Comparison of ENCODE assay signal across 9 cellular contexts in the genomic region with DNA sequence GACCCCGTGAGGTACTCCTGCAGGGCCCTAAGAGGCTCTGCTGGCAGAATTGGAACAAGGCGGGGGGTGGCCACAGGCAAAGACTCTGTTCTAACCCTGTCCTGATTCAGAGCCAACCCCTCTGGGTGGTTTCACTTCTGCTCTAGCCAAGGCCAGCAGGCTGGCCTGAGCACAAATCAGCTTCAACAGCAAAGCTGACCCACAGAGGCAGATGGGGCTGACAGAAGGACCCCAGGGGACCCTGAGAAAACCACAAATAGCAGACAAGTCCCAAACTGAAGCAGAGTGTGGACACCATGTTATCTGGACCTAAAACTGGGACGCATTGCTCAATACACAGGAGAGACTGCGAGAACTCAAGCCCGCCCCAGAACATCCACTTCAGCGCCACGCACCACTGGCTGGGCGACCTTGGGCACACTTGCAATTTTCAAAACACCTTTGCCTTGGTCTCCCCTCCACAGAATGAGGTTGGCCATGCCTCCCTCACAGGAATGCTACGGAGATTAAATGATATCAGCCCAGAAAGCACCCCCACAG.
A peak's percentile ranks its signal among the peaks of the same experiment; 100 is the strongest.
DNase-seq lines count a peak whose midpoint lies in the region; ATAC-seq lines count a peak whose summit lies in the region.
"Had no signal": no experiment of that assay in that cellular context is flagged by ENCODE, and none has a peak within 500 bp of the region (broad histone marks: within the 10 kb centered on the region; RNA-seq: fewer than 3 reads in every experiment).

No MANE protein-coding gene starts in this region.

- WGBS in trophoblast cell (ENCODE audit: extremely low coverage, insufficient coverage, insufficient read length): no CpG with 5 or more reads among the region's 9 CpGs

- no peak overlapping the region for H4K12ac ChIP-seq in trophoblast cell (ENCODE audit: low read depth, low read length)

- peaks cover 7% of the 10 kb centered on the region for H3K79me1 ChIP-seq in trophoblast cell (ENCODE audit: low read length)

- peaks cover 0 to 2% of the 10 kb centered on the region in 2 experiments for H3K36me3 ChIP-seq in trophoblast cell (ENCODE audit: control insufficient read depth in 1 of 2, insufficient read depth in 2 of 2, low read length in 2 of 2)

- no peak overlapping the region for H3K27ac ChIP-seq in trophoblast cell (ENCODE audit: low read depth, low read length)

- H3K4me1 ChIP-seq in trophoblast cell (ENCODE audit: control insufficient read depth in 1 of 2, insufficient read depth in 2 of 2, low read length in 2 of 2): peaks cover 5 to 24% of the 10 kb centered on the region in 2 experiments

- no peak overlapping the region for H3K4ac ChIP-seq in trophoblast cell (ENCODE audit: low read depth, low read length)

- no peaks in the 10 kb centered on the region for H3K79me2 ChIP-seq in trophoblast cell (ENCODE audit: control insufficient read depth, insufficient read depth, low read length, poor library complexity)

- no peak overlapping the region for H3K23ac ChIP-seq in trophoblast cell (ENCODE audit: low read length)

- H3K9me3 ChIP-seq in trophoblast cell (ENCODE audit: insufficient read depth, low read depth, low read length): no peaks in the 10 kb centered on the region

- H3K18ac ChIP-seq in trophoblast cell (ENCODE audit: low read length): no peak overlapping the region

- no peak overlapping the region for H2BK12ac ChIP-seq in trophoblast cell (ENCODE audit: low read length)

- no peak overlapping the region for H2AFZ ChIP-seq in trophoblast cell (ENCODE audit: insufficient read depth, low read length, poor library complexity)

- ATAC-seq in GM18870 (IDR thresholded peaks at IDR 0.05; ENCODE audit: unreplicated experiment) (peak; percentile 90), HG02840 (IDR thresholded peaks at IDR 0.05; ENCODE audit: low FRiP score, unreplicated experiment) (peak; percentile 83)

- peak overlapping the region; percentile 32 for H3K14ac ChIP-seq in trophoblast cell (ENCODE audit: low read length)

- peak overlapping the region; percentile 57 for H4K91ac ChIP-seq in trophoblast cell (ENCODE audit: low read depth, low read length)

- H2BK120ac ChIP-seq in trophoblast cell (ENCODE audit: insufficient read depth, low read length, poor library complexity): no peak overlapping the region

- no peak overlapping the region for H3K4me3 ChIP-seq in trophoblast cell (ENCODE audit: low read depth, low read length)
- H3K4me3 ChIP-seq: lung had no signal

- DNase-seq in RPMI8226 (peak; percentile 82), trophoblast cell (no peak), NCI-H82 (lab: John Stamatoyannopoulos, UW) (no peak), NCI-H2107 (lab: John Stamatoyannopoulos, UW) (no peak), NCI-H1417 (lab: John Stamatoyannopoulos, UW) (no peak), NCI-H526 (lab: John Stamatoyannopoulos, UW) (no peak)

- H2BK5ac ChIP-seq in trophoblast cell (ENCODE audit: low read depth, low read length, poor library complexity): no peak overlapping the region

- no peak overlapping the region for H3K4me2 ChIP-seq in trophoblast cell (ENCODE audit: low read length)

- H4K8ac ChIP-seq in trophoblast cell (ENCODE audit: low read depth, low read length): no peak overlapping the region

- H3K9ac ChIP-seq in trophoblast cell (ENCODE audit: low read length): peak overlapping the region; percentile 9

- no peak overlapping the region for H2AK5ac ChIP-seq in trophoblast cell (ENCODE audit: low read length)

- H3K27me3 ChIP-seq in trophoblast cell (ENCODE audit: insufficient read depth, low read length): no peaks in the 10 kb centered on the region
